11 cellular contexts compared by ENCODE assay signal in genomic region chr2:237558918-237559645, GRCh38. TPM values are rescaled to one million over a fixed set of nuclear protein-coding genes. Genes with fewer than 3 reads are reported as not detected.
A peak's percentile ranks its signal among the peaks of the same experiment; 100 is the strongest.
DNase-seq lines count a peak whose midpoint lies in the region; ATAC-seq and TF ChIP-seq lines count a peak whose summit lies in the region.
"Had no signal": no experiment of that assay in that cellular context is flagged by ENCODE, and none has a peak within 500 bp of the region (broad histone marks: within the 10 kb centered on the region; RNA-seq: fewer than 3 reads in every experiment).

No MANE protein-coding gene starts in this region.

- ATAC-seq in HG02938 (IDR thresholded peaks at IDR 0.05; ENCODE audit: unreplicated experiment) (no peak), HG02610 (IDR thresholded peaks at IDR 0.05; ENCODE audit: unreplicated experiment) (no peak)

- H3K4me3 ChIP-seq in fibroblast of the aortic adventitia (ENCODE audit: low read depth, low read length) (no peak overlapping the region), skeletal muscle cell (ENCODE audit: low read depth, low read length) (no peak overlapping the region)
- H3K4me3 ChIP-seq: tibial artery had no signal

- DNase-seq in GM04503 (ENCODE audit: low read depth) (peak; percentile 17), NCI-H748 treated with DMSO at 0.1 percent for 48 hours (lab: John Stamatoyannopoulos, UW) (peak; percentile 69), fibroblast of the aortic adventitia (ENCODE audit: low read depth) (peak; percentile 83), skeletal muscle cell (ENCODE audit: low read depth) (peak; percentile 59), SIG-M5 treated with dmso at 0.1 percent for 504 hours (lab: John Stamatoyannopoulos, UW; ENCODE audit: unreplicated experiment) (no peak), DMS114 treated with DMSO at 0.1 percent for 48 hours (lab: John Stamatoyannopoulos, UW; ENCODE audit: unreplicated experiment) (no peak)
- DNase-seq: activated CD4-positive, CD25-positive, alpha-beta regulatory T cell; effector CD4-positive, alpha-beta T cell had no signal

- TF ChIP-seq CTCF in fibroblast of the aortic adventitia (IDR thresholded peaks at IDR 0.05; ENCODE audit: insufficient read depth, low read length): no peak

RNA-seq across cellular contexts. Expression of gene PRLH, which starts 7.3 kb away (rescaled TPM):
- not detected in 2 replicates for total RNA-seq in fibroblast of the aortic adventitia (ENCODE audit: low replicate concordance)

RNA-seq across cellular contexts. Expression of gene RAB17, which starts 31.5 kb away (rescaled TPM):
- total RNA-seq in fibroblast of the aortic adventitia (ENCODE audit: low replicate concordance): 0.54 and 3.5 TPM in 2 replicates

Comparison
In these comparisons a context has a peak if more than half of its experiments do, and no peak if none do; other contexts are left out.
1. DNase-seq: peak in GM04503 (single experiment), NCI-H748 treated with DMSO at 0.1 percent for 48 hours (single experiment), fibroblast of the aortic adventitia (single experiment) and skeletal muscle cell (single experiment); none in SIG-M5 treated with dmso at 0.1 percent for 504 hours (single experiment) and DMS114 treated with DMSO at 0.1 percent for 48 hours (single experiment).